1 cellular context compared by ENCODE assay signal in the genomic region with DNA sequence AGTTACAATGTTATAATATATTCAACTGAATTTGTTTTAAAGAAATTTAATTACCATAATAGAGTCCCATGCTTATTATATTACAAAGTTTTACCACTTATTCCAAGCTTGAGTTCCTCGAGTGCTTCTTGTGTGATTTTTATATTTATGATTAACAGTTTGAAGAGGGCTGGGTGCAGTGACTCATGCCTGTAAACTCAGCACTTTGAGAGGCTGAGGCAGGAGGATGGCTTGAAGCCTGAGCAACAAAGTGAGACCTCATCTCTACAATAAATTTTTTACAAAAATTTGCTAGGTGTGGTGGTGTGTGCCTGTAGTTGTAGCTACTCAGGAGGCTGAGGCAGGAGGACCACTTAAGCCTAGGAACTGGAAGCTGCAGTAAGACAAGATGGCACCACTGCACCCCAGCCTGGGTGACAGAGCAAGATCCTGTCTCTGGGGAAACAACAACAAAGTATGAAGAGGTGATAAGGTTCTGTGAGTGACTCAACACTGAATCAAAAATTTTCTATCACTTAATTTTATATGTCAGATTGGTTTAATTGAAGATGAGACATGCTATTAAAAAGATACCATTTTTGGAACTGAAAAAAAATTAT.
TF ChIP-seq lines count a peak whose summit lies in the region.

No MANE protein-coding gene starts in this region.

TF ChIP-seq in IMR-90, 13 proteins besides CTCF, POLR2A, EP300 and RAD21:
- TF ChIP-seq CHD1 (IDR thresholded peaks at IDR 0.05; ENCODE audit: low read depth, low read length) = no peak
- no peak for TF ChIP-seq RCOR1 (IDR thresholded peaks at IDR 0.05; ENCODE audit: insufficient replicate concordance, low read length)
- no peak for TF ChIP-seq CEBPB (IDR thresholded peaks at IDR 0.05; ENCODE audit: low read depth, low read length)
- no peak for TF ChIP-seq SMC3 (IDR thresholded peaks at IDR 0.05; ENCODE audit: low read depth, low read length)
TF ChIP-seq in IMR-90: peak in this region for 0.
